Comparison of ENCODE assay signal across 8 cellular contexts in the genomic region with DNA sequence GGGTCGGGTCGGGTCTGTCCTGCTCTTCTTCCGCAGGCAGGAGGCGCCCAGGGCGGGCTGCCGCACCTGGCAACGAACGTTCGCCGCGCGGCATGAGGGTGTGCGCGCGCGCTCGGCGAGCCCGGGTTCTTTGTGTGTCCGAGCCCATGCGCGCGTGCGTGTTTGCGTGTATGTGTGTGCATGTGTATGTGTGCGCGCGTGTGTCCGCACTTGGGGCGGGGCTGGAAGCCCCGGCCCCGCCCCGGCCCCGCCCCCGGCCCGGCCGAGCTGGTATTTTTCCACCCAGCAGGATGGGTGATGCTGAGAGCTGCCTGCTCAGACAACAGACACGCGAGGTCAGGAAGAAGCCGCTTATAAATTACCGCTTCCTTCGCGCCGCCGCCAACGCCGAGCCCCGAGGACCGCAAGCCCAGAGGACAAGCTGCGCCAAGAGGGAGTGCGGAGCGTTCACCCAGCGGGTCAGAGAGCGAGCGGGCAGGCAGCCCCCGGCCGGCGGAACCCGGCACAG. TPM values are rescaled to one million over a fixed set of nuclear protein-coding genes. Genes with fewer than 3 reads are reported as not detected.
A peak's percentile ranks its signal among the peaks of the same experiment; 100 is the strongest.
DNase-seq lines count a peak whose midpoint lies in the region; ATAC-seq and TF ChIP-seq lines count a peak whose summit lies in the region.

Gene SLC6A6 (plus strand): TSS at position 303 of the 508 bp plus-strand sequence. CDS start 41,029 bp downstream, outside the sequence.

- intact Hi-C loops in colonic mucosa (cut with DNase I): loop anchor here (5.0 kb wide), 1 partner anchor 55 kb away; no protein-coding TSS in a partner anchor

- H3K9ac ChIP-seq in colonic mucosa (ENCODE audit: low read depth in 2 of 2, low read length in 2 of 2): peak within 1 kb of the TSS; percentile 66 to 82

- H3K4me1 ChIP-seq in colonic mucosa: peaks cover 5% of the 10 kb centered on the region

- peak; percentile 47 for TF ChIP-seq CTCF in colonic mucosa (IDR thresholded peaks at IDR 0.05)

- H3K4me3 ChIP-seq in colonic mucosa: peak within 1 kb of the TSS; percentile 74

- no peaks in the 10 kb centered on the region for H3K36me3 ChIP-seq in colonic mucosa

- DNase-seq in C1 segment of cervical spinal cord (lab: John Stamatoyannopoulos, UW) (peak; percentile 13 to 97 (median 78)), GM19240 (ENCODE audit: insufficient read length, low spot score) (peak; percentile 90), NCI-H524 treated with DMSO at 0.1 percent for 48 hours (lab: John Stamatoyannopoulos, UW) (peak; percentile 55), colonic mucosa (peak; percentile 96), left kidney (ENCODE audit: low read depth, low spot score) (peak; percentile 98)
- DNase-seq in activated CD4-positive, alpha-beta T cell treated with anti-CD3 and anti-CD28 coated beads for 48 hours: peak; percentile 95
- peak; percentile 93 for DNase-seq in stimulated activated CD4-positive, alpha-beta T cell treated with anti-CD3 and anti-CD28 coated beads, Interleukin-1b, Interleukin-23, amount 100 ng/mL, for 48 hours

- no peaks in the 10 kb centered on the region for H3K27me3 ChIP-seq in colonic mucosa

- H3K27ac ChIP-seq in colonic mucosa: peak within 1 kb of the TSS; percentile 82

- peak; percentile 61 for ATAC-seq in HG03457 (IDR thresholded peaks at IDR 0.05; ENCODE audit: unreplicated experiment)

- no peaks in the 10 kb centered on the region for H3K9me3 ChIP-seq in colonic mucosa

RNA-seq across cellular contexts. Expression of gene SLC6A6, which starts in this region (rescaled TPM):
- 10 to 100 TPM in 1 of 2 donors, 1 to 10 TPM in 1; 7.2 to 13.0 TPM for total RNA-seq in colonic mucosa

Comparison
In these comparisons a context has a peak if more than half of its experiments do, and no peak if none do; other contexts are left out.
1. Peak in every context shown above with its lines: DNase-seq, ATAC-seq, H3K4me3 ChIP-seq and H3K27ac ChIP-seq.